ENCODE assay signal across 18 cellular contexts in genomic region chr22:18146389-18146753, GRCh38. TPM values are rescaled to one million over a fixed set of nuclear protein-coding genes. Genes with fewer than 3 reads are reported as not detected.
DNase-seq lines count a peak whose midpoint lies in the region; ATAC-seq, FAIRE-seq and TF ChIP-seq lines count a peak whose summit lies in the region.
"Had no signal": no experiment of that assay in that cellular context is flagged by ENCODE, and none has a peak within 500 bp of the region (broad histone marks: within the 10 kb centered on the region; RNA-seq: fewer than 3 reads in every experiment).

No MANE protein-coding gene starts in this region.

- H3K9me3 ChIP-seq in K562 (replicated peaks; ENCODE audit: control insufficient read depth, insufficient read depth, low read depth, low read length) (no peaks in the 10 kb centered on the region), tibial nerve (no peaks in the 10 kb centered on the region)
- H3K9me3 ChIP-seq: Caco-2 had no signal

- H3K4me3 Mint-ChIP-seq in progenitor cell of endocrine pancreas (ENCODE audit: low read depth) = no peak overlapping the region
- H3K4me3 Mint-ChIP-seq: H9 had no signal

- peak overlapping the region; percentile 29 for H3K27ac Mint-ChIP-seq in progenitor cell of endocrine pancreas
- H3K27ac Mint-ChIP-seq: H9 had no signal

- in situ Hi-C loops in K562 (cut with MboI) = no loop called here

- H3K27ac ChIP-seq in K562 (ENCODE audit: extremely low read depth, low read depth, low read length) (no peak overlapping the region), tibial nerve (peak overlapping the region in 3 of 4 donors; percentile 37 to 82 (median 62))

- H3K4me3 ChIP-seq in K562 (no peak overlapping the region), tibial nerve (no peak overlapping the region)

- H3K27me3 Mint-ChIP-seq in progenitor cell of endocrine pancreas = peaks cover 5% of the 10 kb centered on the region
- H3K27me3 Mint-ChIP-seq: CD8-positive, alpha-beta memory T cell had no signal

- peaks cover 0 to 9% of the 10 kb centered on the region in 2 experiments; a peak in 2 of 5 replicates for H3K4me1 ChIP-seq in K562 (replicated peaks in 1 of 2; ENCODE audit: control insufficient read depth in 2 of 2, insufficient read depth in 2 of 2, low read length in 2 of 2)
- peaks cover 0 to 33% (median 6%) of the 10 kb centered on the region in 4 donors for H3K4me1 ChIP-seq in tibial nerve

- peaks cover 2% of the 10 kb centered on the region for H3K36me3 Mint-ChIP-seq in progenitor cell of endocrine pancreas (ENCODE audit: insufficient read depth)

- peaks cover 6% of the 10 kb centered on the region for H3K4me1 Mint-ChIP-seq in progenitor cell of endocrine pancreas (ENCODE audit: low read depth)

- H3K9me1 ChIP-seq in K562 (ENCODE audit: control insufficient read depth, insufficient read depth, low read length) = no peaks in the 10 kb centered on the region

- H3K4me2 ChIP-seq in K562 (ENCODE audit: insufficient read depth, low read length) = peak overlapping the region; percentile 6; the same call in 1 of the 2 replicates

- intact Hi-C loops in K562 (cut with micrococcal nuclease) = no loop called here

- ATAC-seq in K562 (no peak), HG03439 (IDR thresholded peaks at IDR 0.05; ENCODE audit: unreplicated experiment) (no peak)
- ATAC-seq: HepG2 had no signal

- no peak overlapping the region for H3K9ac ChIP-seq in K562 (ENCODE audit: insufficient read depth in 1 of 2, low read depth in 2 of 2, low read length in 2 of 2)

- no peaks in the 10 kb centered on the region for H4K20me1 ChIP-seq in K562 (replicated peaks; ENCODE audit: control insufficient read depth, insufficient read depth, low read length)

- H3K36me3 ChIP-seq in K562 (ENCODE audit: control insufficient read depth, insufficient read depth, low read length) (no peaks in the 10 kb centered on the region), tibial nerve (peaks cover 0 to 2% (median 0%) of the 10 kb centered on the region in 3 donors)

- no peaks in the 10 kb centered on the region for H3K79me2 ChIP-seq in K562 (ENCODE audit: control insufficient read depth, insufficient read depth, low read length)

- WGBS in K562 (ENCODE audit: insufficient coverage, low coverage, missing lambda C conversion rate) = 22% methylated on average over 3 of the region's 3 CpGs
- 92 to 95% methylated on average over 3 of the region's 3 CpGs for WGBS in tibial nerve, 2 donors

- no TSS peak for BruUV-seq in K562 (replicated peaks; lab: Mats Ljungman, UMichigan)

- POLR2A ChIA-PET in HEK293T (lab: Yijun Ruan, JAX) = no interaction called here
- POLR2A ChIA-PET in K562 (lab: Yijun Ruan, JAX) = interaction anchor here (0.6 to 1.0 kb wide), 2 partner anchors 10 to 20 kb away, joined by 3 to 4 read pairs; no protein-coding TSS in a partner anchor

- FAIRE-seq in K562 (lab: Jason Lieb, UNC) = no peak
- FAIRE-seq: A204.1, GM12892, GM19239, HepG2, HTR-8/SVneo had no signal

- H2AFZ ChIP-seq in K562 (ENCODE audit: low read depth, low read length) = no peak overlapping the region

- TF ChIP-seq CTCF in K562 (IDR thresholded peaks at IDR 0.05 in 2 of 3, conservative IDR thresholded peaks at IDR 0.05 in 1 of 3; ENCODE audit: insufficient read depth in 2 of 3, low read depth in 1 of 3, low read length in 3 of 3) (no peak), progenitor cell of endocrine pancreas (IDR thresholded peaks at IDR 0.05; ENCODE audit: unreplicated experiment) (no peak), tibial nerve (IDR thresholded peaks at IDR 0.05) (no peak)

- TF ChIP-seq EP300 in K562 (IDR thresholded peaks at IDR 0.05; ENCODE audit: low read length) (no peak), tibial nerve (IDR thresholded peaks at IDR 0.05) (no peak)

- TF ChIP-seq RAD21 in K562 (CRISPR knock-in tag; conservative IDR thresholded peaks at IDR 0.05 in 1 of 2, IDR thresholded peaks at IDR 0.05 in 1 of 2) = no peak

- TF ChIP-seq POLR2A in K562 (conservative IDR thresholded peaks at IDR 0.05) (no peak), tibial nerve (IDR thresholded peaks at IDR 0.05) (no peak)

- DNase-seq in HEK293T (ENCODE audit: extremely low spot score) = no peak
- DNase-seq in K562 (ENCODE audit: extremely low read depth in 1 of 4, low spot score in 3 of 4) = no peak
- no peak for DNase-seq in progenitor cell of endocrine pancreas (ENCODE audit: low spot score, unreplicated experiment)
- no peak for DNase-seq in tibial nerve (ENCODE audit: low spot score in 2 of 2)
- no peak for DNase-seq in SK-N-DZ (ENCODE audit: low spot score)
- no peak for DNase-seq in NCI-H2196 treated with DMSO at 0.1 percent for 48 hours (lab: John Stamatoyannopoulos, UW; ENCODE audit: unreplicated experiment)
- DNase-seq: Caco-2; CD8-positive, alpha-beta memory T cell; DND-41; GDM1; GOT3; H9 had no signal

- H3K27me3 ChIP-seq in K562 (ENCODE audit: control insufficient read depth in 2 of 2, insufficient read depth in 2 of 2, low read length in 2 of 2) (peaks cover 9 to 35% of the 10 kb centered on the region in 2 experiments), tibial nerve (no peaks in the 10 kb centered on the region)

- CTCF ChIA-PET in HEK293T (lab: Yijun Ruan, JAX) (no interaction called here), K562 (lab: Yijun Ruan, JAX; ENCODE audit: low intra/inter-chr PET ratio) (no interaction called here)

- no peaks in the 10 kb centered on the region for H3K9me3 Mint-ChIP-seq in progenitor cell of endocrine pancreas (ENCODE audit: low read depth)
- H3K9me3 Mint-ChIP-seq: CD8-positive, alpha-beta memory T cell had no signal

TF ChIP-seq in K562, 482 proteins besides CTCF, POLR2A, EP300 and RAD21 (continues in another document):
- no peak for TF ChIP-seq ZNF449 (CRISPR knock-in tag; IDR thresholded peaks at IDR 0.05)

RNA-seq across cellular contexts. Expression of gene USP18, which starts 3.6 kb away (rescaled TPM):
- total RNA-seq in K562 (2011; cell fraction: chromatin; rRNA removed; ENCODE audit: low replicate concordance) = 0.19 and 0.21 TPM in 2 replicates
- total RNA-seq in K562 (2011; cell fraction: nucleolus; rRNA removed) = 0.26 and 0.33 TPM in 2 replicates
- 0.29 TPM in 1 of 2 replicates, not detected in the other for total RNA-seq in K562 (2011; cell fraction: nucleoplasm; rRNA removed)
- total RNA-seq in K562 (2014; rRNA removed) (1.2 TPM in 2 replicates), K562 (2014; rRNA removed; fragmentation: Illumina TruSeq; extraction: Trizol) (0.26 and 0.73 TPM in 2 replicates), K562 (2015; rRNA removed; fragmentation: Illumina TruSeq; extraction: Trizol) (0.76 and 0.79 TPM in 2 replicates), K562 (2021) (0.62 and 0.63 TPM in 2 replicates), progenitor cell of endocrine pancreas (4.0 and 4.5 TPM in 2 replicates), tibial nerve (10 to 100 TPM in 3 of 4 donors, 1 to 10 TPM in 1; 9.4 to 27.2 (median 21.1) TPM)
- polyA plus RNA-seq in K562 (2011; rRNA removed) (0.38 and 0.56 TPM in 2 replicates), K562 (2014; fragmentation: Illumina TruSeq; extraction: Trizol) (0.85 and 0.87 TPM in 2 replicates), K562 (2014; fragmentation: Nextera tagmentation; extraction: Ambion mirVana) (under 1 TPM; 0.30 to 0.55 TPM), K562 (2014; rRNA removed) (0.56 and 0.65 TPM in 2 replicates)
- 0.31 and 0.48 TPM in 2 replicates for polyA plus RNA-seq in K562 (2011; cell fraction: cytosol; rRNA removed)
- 0.24 and 0.50 TPM in 2 replicates for polyA plus RNA-seq in K562 (2011; cell fraction: nucleus; rRNA removed)
- 1.3 and 2.6 TPM in 2 replicates for polyA plus RNA-seq in K562 (2012)
- 0.36 and 0.63 TPM in 2 replicates for polyA minus RNA-seq in K562 (2011; rRNA and poly(A)+ RNA removed)
- polyA minus RNA-seq in K562 (2011; cell fraction: cytosol; rRNA and poly(A)+ RNA removed) = not detected in 2 replicates
- not detected in 2 replicates for polyA minus RNA-seq in K562 (2011; cell fraction: nucleus; rRNA and poly(A)+ RNA removed)
- 1.5 and 1.7 TPM in 2 replicates for polyA plus RNA-seq in SK-N-DZ (2014; cell fraction: cytosol; rRNA removed)
- polyA plus RNA-seq in SK-N-DZ (2014; cell fraction: nucleus; rRNA removed) = 0.28 and 0.66 TPM in 2 replicates

RNA-seq across cellular contexts. Expression of gene TUBA8, which starts 35.8 kb away (rescaled TPM):
- 1.1 and 2.5 TPM in 2 replicates for total RNA-seq in K562 (2011; cell fraction: chromatin; rRNA removed; ENCODE audit: low replicate concordance)
- 0.79 and 1.7 TPM in 2 replicates for total RNA-seq in K562 (2011; cell fraction: nucleolus; rRNA removed)
- total RNA-seq in K562 (2011; cell fraction: nucleoplasm; rRNA removed) = 1.1 and 1.3 TPM in 2 replicates
- total RNA-seq in K562 (2014; rRNA removed) (0.73 and 0.78 TPM in 2 replicates), K562 (2014; rRNA removed; fragmentation: Illumina TruSeq; extraction: Trizol) (0.48 and 0.65 TPM in 2 replicates), K562 (2015; rRNA removed; fragmentation: Illumina TruSeq; extraction: Trizol) (0.53 and 0.76 TPM in 2 replicates), K562 (2021) (1.0 and 1.4 TPM in 2 replicates), progenitor cell of endocrine pancreas (2.4 and 3.2 TPM in 2 replicates), tibial nerve (10 to 100 TPM in 1 of 4 donors, 1 to 10 TPM in 3; 5.0 to 12.3 (median 6.3) TPM)
- polyA plus RNA-seq in K562 (2011; rRNA removed) (0.65 and 1.2 TPM in 2 replicates), K562 (2014; fragmentation: Illumina TruSeq; extraction: Trizol) (0.86 and 1.1 TPM in 2 replicates), K562 (2014; fragmentation: Nextera tagmentation; extraction: Ambion mirVana) (under 1 TPM; 0.07 to 0.28 TPM), K562 (2014; rRNA removed) (0.60 and 1.3 TPM in 2 replicates)
- 1.0 and 2.3 TPM in 2 replicates for polyA plus RNA-seq in K562 (2011; cell fraction: cytosol; rRNA removed)
- 2.6 and 3.3 TPM in 2 replicates for polyA plus RNA-seq in K562 (2011; cell fraction: nucleus; rRNA removed)
- polyA plus RNA-seq in K562 (2012) = 0.13 and 0.28 TPM in 2 replicates
- 0.51 and 0.56 TPM in 2 replicates for polyA minus RNA-seq in K562 (2011; rRNA and poly(A)+ RNA removed)
- polyA minus RNA-seq in K562 (2011; cell fraction: cytosol; rRNA and poly(A)+ RNA removed) = 0.91 TPM in 1 of 2 replicates, not detected in the other
- 0.11 and 0.40 TPM in 2 replicates for polyA minus RNA-seq in K562 (2011; cell fraction: nucleus; rRNA and poly(A)+ RNA removed)
- polyA plus RNA-seq in SK-N-DZ (2014; cell fraction: cytosol; rRNA removed) = 3.8 and 4.5 TPM in 2 replicates
- polyA plus RNA-seq in SK-N-DZ (2014; cell fraction: nucleus; rRNA removed) = 0.67 and 1.2 TPM in 2 replicates
